14 cellular contexts compared by ENCODE assay signal in the genomic region with DNA sequence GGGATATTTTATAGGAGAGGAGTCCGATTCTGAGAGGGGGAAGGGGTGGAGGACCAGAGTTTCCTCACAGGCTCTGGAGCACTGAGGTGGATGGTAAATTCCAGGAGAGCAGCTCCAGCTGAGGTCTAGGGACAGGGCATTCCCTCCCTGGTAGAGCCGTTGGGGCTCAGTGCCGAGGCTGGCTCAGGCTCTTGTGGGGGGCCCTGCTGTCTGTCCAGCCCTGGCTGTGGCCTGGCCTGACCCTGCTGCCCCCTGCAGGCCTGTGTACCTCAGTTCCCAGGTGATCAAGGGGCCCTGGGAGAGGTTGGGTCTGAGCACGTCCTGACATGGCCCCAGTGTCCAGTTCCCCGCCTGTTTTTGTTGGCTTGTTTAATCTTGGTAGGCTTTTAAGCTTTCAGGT. TPM values are rescaled to one million over a fixed set of nuclear protein-coding genes. Genes with fewer than 3 reads are reported as not detected.
DNase-seq lines count a peak whose midpoint lies in the region; ATAC-seq, FAIRE-seq and TF ChIP-seq lines count a peak whose summit lies in the region.
"Had no signal": no experiment of that assay in that cellular context is flagged by ENCODE, and none has a peak within 500 bp of the region (broad histone marks: within the 10 kb centered on the region; RNA-seq: fewer than 3 reads in every experiment).

No MANE protein-coding gene starts in this region.

- TF ChIP-seq RAD21 in GM12878 (IDR thresholded peaks at IDR 0.05; ENCODE audit: insufficient read depth, low read depth, low read length), result no peak

- no peak overlapping the region for H2BK120ac ChIP-seq in H9 (ENCODE audit: low read depth, low read length, poor library complexity, severe bottlenecking)
- H2BK120ac ChIP-seq in mesenchymal stem cell (ENCODE audit: low read depth, low read length), result no peak overlapping the region

- H4K20me1 ChIP-seq in DND-41 (ENCODE audit: insufficient read depth, low read length), result no peaks in the 10 kb centered on the region; the same call in 1 of the 2 replicates
- no peaks in the 10 kb centered on the region for H4K20me1 ChIP-seq in H9 (ENCODE audit: control insufficient read depth, insufficient read depth, insufficient read length)
- H4K20me1 ChIP-seq in GM12878 (ENCODE audit: control insufficient read depth, insufficient read depth), result no peaks in the 10 kb centered on the region

- H3K4me2 ChIP-seq in DND-41 (ENCODE audit: insufficient read depth, low read length), result no peak overlapping the region
- no peak overlapping the region for H3K4me2 ChIP-seq in H9 (ENCODE audit: insufficient read depth, insufficient read length, low read length)
- H3K4me2 ChIP-seq in GM12878 (ENCODE audit: control insufficient read depth, insufficient read depth), result no peak overlapping the region
- no peak overlapping the region for H3K4me2 ChIP-seq in mesenchymal stem cell (ENCODE audit: low read length, poor library complexity, severe bottlenecking)

- intact Hi-C loops in GM12878 (cut with micrococcal nuclease; ENCODE audit: unreplicated experiment), result no loop called here

- H3K27ac Mint-ChIP-seq in H9, result 0 out of 7 replicates have a peak overlapping the region, but pooled peaks of 1 of the 3 experiments have one; percentile 7

- H2BK20ac ChIP-seq in H9 (ENCODE audit: low read depth, low read length, poor library complexity, severe bottlenecking), result no peak overlapping the region

- TF ChIP-seq POLR2A in GM12878 (IDR thresholded peaks at IDR 0.05; ENCODE audit: low read depth, low read length), result no peak

- RAD21 ChIA-PET in GM12878 (lab: Charles Lee; ENCODE audit: unreplicated experiment), result no interaction called here

- TF ChIP-seq EP300 in GM12878 (IDR thresholded peaks at IDR 0.05; ENCODE audit: borderline replicate concordance in 1 of 2, control insufficient read depth in 1 of 2, low read depth in 2 of 2, low read length in 2 of 2), result no peak

- DNase-seq in DND-41, result no peak
- DNase-seq in H9, result peak; percentile 80
- DNase-seq in GM12878 (ENCODE audit: low read depth, low spot score), result no peak
- DNase-seq in mesenchymal stem cell, result no peak
- DNase-seq in NCI-H1930 (lab: John Stamatoyannopoulos, UW), result no peak
- DNase-seq in amniotic stem cell (lab: John Stamatoyannopoulos, UW), result no peak
- DNase-seq in cerebellar cortex (ENCODE audit: low spot score), result no peak
- DNase-seq: COR-L47; NCI-H1417; spleen; stimulated activated CD8-positive, alpha-beta memory T cell treated with anti-CD3 and anti-CD28 coated beads, Interleukin-4, amount 100 ng/mL, for 48 hours had no signal

- H3K4me1 Mint-ChIP-seq in H9, result peaks cover 22% of the 10 kb centered on the region in 2 experiments

- H3K79me1 ChIP-seq in H9 (ENCODE audit: insufficient read depth, low read depth, low read length, poor library complexity, severe bottlenecking) (no peaks in the 10 kb centered on the region), mesenchymal stem cell (replicated peaks; ENCODE audit: low read length, poor library complexity, severe bottlenecking) (peaks cover 24% of the 10 kb centered on the region)

- FAIRE-seq in GM12878 (lab: Jason Lieb, UNC), result no peak

- no peaks in the 10 kb centered on the region for H3K23me2 ChIP-seq in H9 (ENCODE audit: insufficient read length, low read depth, low read length, poor library complexity, severe bottlenecking)

- H2AK5ac ChIP-seq in H9 (ENCODE audit: insufficient read length, low read length) (no peak overlapping the region), mesenchymal stem cell (ENCODE audit: low read length, severe bottlenecking) (no peak overlapping the region)

- H3K4me3 ChIP-seq in DND-41 (ENCODE audit: low read depth in 1 of 2, low read length in 2 of 2) (no peak overlapping the region), GM12878 (no peak overlapping the region), mesenchymal stem cell (ENCODE audit: insufficient read depth in 1 of 2, low read depth in 1 of 2, low read length in 2 of 2) (peak overlapping the region in 1 of 2 experiments; percentile 14)
- H3K4me3 ChIP-seq: spleen had no signal

- H3K23ac ChIP-seq in H9 (ENCODE audit: insufficient read length, low read depth, low read length), result no peak overlapping the region
- H3K23ac ChIP-seq in mesenchymal stem cell (ENCODE audit: low read length in 2 of 2), result no peak overlapping the region

- H3K4me1 ChIP-seq in DND-41 (ENCODE audit: insufficient read depth, low read length) (no peaks in the 10 kb centered on the region), H9 (ENCODE audit: insufficient read depth, low read length) (no peaks in the 10 kb centered on the region; the same call in 1 of the 2 replicates), GM12878 (ENCODE audit: control insufficient read depth, insufficient read depth, low read length) (no peaks in the 10 kb centered on the region), mesenchymal stem cell (ENCODE audit: control insufficient read depth, insufficient read depth, low read depth, low read length) (no peaks in the 10 kb centered on the region)

- H4K91ac ChIP-seq in H9 (ENCODE audit: insufficient read length, low read depth, low read length), result no peak overlapping the region
- H4K91ac ChIP-seq in mesenchymal stem cell (ENCODE audit: low read length), result no peak overlapping the region

- H3K36me3 ChIP-seq in DND-41 (ENCODE audit: insufficient read depth, low read length) (peaks cover 60% of the 10 kb centered on the region), GM12878 (ENCODE audit: control insufficient read depth in 2 of 2, insufficient read depth in 2 of 2, low read length in 1 of 2) (peaks cover 3 to 4% of the 10 kb centered on the region in 2 experiments; a peak in 3 of 4 replicates), mesenchymal stem cell (ENCODE audit: control insufficient read depth in 1 of 2, insufficient read depth in 2 of 2, low read depth in 1 of 2, low read length in 2 of 2) (peaks cover 34 to 46% of the 10 kb centered on the region in 2 experiments)

- H3K9me3 ChIP-seq in DND-41 (ENCODE audit: insufficient read depth, low read length, severe bottlenecking) (peaks cover 13% of the 10 kb centered on the region), H9 (ENCODE audit: control insufficient read depth, low read depth, low read length) (peaks cover 19% of the 10 kb centered on the region), GM12878 (replicated peaks; ENCODE audit: control insufficient read depth, insufficient read depth, low read length) (no peaks in the 10 kb centered on the region), mesenchymal stem cell (ENCODE audit: control insufficient read depth, low read length) (peaks cover 27% of the 10 kb centered on the region)

- H3K9ac ChIP-seq in DND-41 (ENCODE audit: low read depth, low read length), result no peak overlapping the region
- H3K9ac ChIP-seq in H9 (ENCODE audit: extremely low read depth, insufficient read length, low read length), result no peak overlapping the region
- no peak overlapping the region for H3K9ac ChIP-seq in GM12878 (ENCODE audit: control insufficient read depth, insufficient read depth, low read length)
- no peak overlapping the region for H3K9ac ChIP-seq in mesenchymal stem cell (ENCODE audit: low read length)

- H3K14ac ChIP-seq in H9 (ENCODE audit: insufficient read depth, low read length), result no peak overlapping the region
- peak overlapping the region in 1 of 2 experiments; percentile 45 for H3K14ac ChIP-seq in mesenchymal stem cell (ENCODE audit: low read length in 2 of 2)

- H3K27me3 Mint-ChIP-seq in H9 (ENCODE audit: low read depth), result peaks cover 4% of the 10 kb centered on the region; the same call in 1 of the 2 replicates

- no peak overlapping the region for H4K8ac ChIP-seq in H9 (replicated peaks; ENCODE audit: insufficient read length, low read depth, low read length)
- peak overlapping the region; percentile 23 for H4K8ac ChIP-seq in mesenchymal stem cell (ENCODE audit: low read length)

- no peak overlapping the region for H3T11ph ChIP-seq in H9 (ENCODE audit: low read length)

- H3K27ac ChIP-seq in DND-41 (ENCODE audit: low read length) (no peak overlapping the region), H9 (ENCODE audit: insufficient read length, low read depth, low read length) (no peak overlapping the region), GM12878 (ENCODE audit: control insufficient read depth, insufficient read depth) (no peak overlapping the region), mesenchymal stem cell (ENCODE audit: low read length, poor library complexity, severe bottlenecking) (no peak overlapping the region)
- H3K27ac ChIP-seq: spleen had no signal

- no TSS peak for BruUV-seq in GM12878 (replicated peaks; lab: Mats Ljungman, UMichigan)

- no peak overlapping the region for H3K4me3 Mint-ChIP-seq in H9

- H3K79me2 ChIP-seq in DND-41 (ENCODE audit: insufficient read depth, low read length), result peaks cover 23% of the 10 kb centered on the region
- H3K79me2 ChIP-seq in H9 (ENCODE audit: insufficient read depth, low read length), result no peaks in the 10 kb centered on the region
- no peaks in the 10 kb centered on the region for H3K79me2 ChIP-seq in GM12878 (ENCODE audit: control insufficient read depth, insufficient read depth, low read length)

- POLR2A ChIA-PET in GM12878 (lab: Charles Lee), result no interaction called here

- H3K4ac ChIP-seq in H9 (ENCODE audit: low read depth, low read length) (no peak overlapping the region), mesenchymal stem cell (ENCODE audit: low read depth in 1 of 2, low read length in 2 of 2) (no peak overlapping the region)

- ATAC-seq in DND-41 (ENCODE audit: insufficient read depth, low read depth) (no peak), GM12878 (peak; percentile 61; the same call in 2 of the 3 replicates), HG02852 (IDR thresholded peaks at IDR 0.05; ENCODE audit: unreplicated experiment) (no peak)

- H4K5ac ChIP-seq in H9 (ENCODE audit: insufficient read length, low read depth, low read length), result no peak overlapping the region

- in situ Hi-C loops in GM12878 (cut with MboI), result no loop called here

- no peak overlapping the region for H3K56ac ChIP-seq in H9 (ENCODE audit: insufficient read length, low read depth, low read length)

- WGBS in H9 (ENCODE audit: extremely low coverage, insufficient read length, low lambda C conversion rate), result no CpG with 5 or more reads among the region's 5 CpGs
- 75% methylated on average over 5 of the region's 5 CpGs for WGBS in GM12878 (ENCODE audit: insufficient coverage, insufficient replicate concordance, low lambda C conversion rate, missing lambda C conversion rate)
- 99% methylated on average over 5 of the region's 5 CpGs for WGBS in mesenchymal stem cell

- SMC1A ChIA-PET in GM12878 (lab: Charles Lee; ENCODE audit: uncharacterized antibody, unreplicated experiment), result no interaction called here

- no peaks in the 10 kb centered on the region for H3K27me3 ChIP-seq in DND-41 (ENCODE audit: insufficient read depth, low read length, poor library complexity)
- no peaks in the 10 kb centered on the region for H3K27me3 ChIP-seq in H9 (ENCODE audit: insufficient read depth, low read length)
- no peaks in the 10 kb centered on the region for H3K27me3 ChIP-seq in GM12878 (replicated peaks in 1 of 2; ENCODE audit: control insufficient read depth in 2 of 2, insufficient read depth in 2 of 2, low read length in 1 of 2)
- H3K27me3 ChIP-seq in mesenchymal stem cell (ENCODE audit: control insufficient read depth in 1 of 2, insufficient read depth in 1 of 2, low read length in 2 of 2), result no peaks in the 10 kb centered on the region
- H3K27me3 ChIP-seq: spleen had no signal

- H2BK12ac ChIP-seq in H9 (ENCODE audit: insufficient read length, low read depth, low read length) (no peak overlapping the region), mesenchymal stem cell (ENCODE audit: low read length in 2 of 2) (no peak overlapping the region)

- H2BK5ac ChIP-seq in H9 (ENCODE audit: insufficient read length, low read length) (no peak overlapping the region), mesenchymal stem cell (ENCODE audit: low read depth, low read length, poor library complexity, severe bottlenecking) (no peak overlapping the region)

- H2BK15ac ChIP-seq in H9 (ENCODE audit: low read depth, low read length) (no peak overlapping the region), mesenchymal stem cell (ENCODE audit: low read depth, poor library complexity, severe bottlenecking) (peak overlapping the region; percentile 8)

- TF ChIP-seq CTCF in DND-41 (IDR thresholded peaks at IDR 0.05; ENCODE audit: borderline replicate concordance, extremely low read depth, low read length, poor library complexity, severe bottlenecking) (peak; percentile 26), H9 (conservative IDR thresholded peaks at IDR 0.05) (peak; percentile 59), GM12878 (IDR thresholded peaks at IDR 0.05 in 2 of 3, conservative IDR thresholded peaks at IDR 0.05 in 1 of 3; ENCODE audit: control insufficient read depth in 2 of 3, extremely low read depth in 1 of 3, insufficient read depth in 1 of 3, low read depth in 3 of 3, low read length in 3 of 3) (peak; percentile 13 to 44 (median 16); a peak in 3 of 6 replicates)

- H2AFZ ChIP-seq in DND-41 (ENCODE audit: low read depth, low read length) (no peak overlapping the region), H9 (ENCODE audit: low read length) (no peak overlapping the region), GM12878 (ENCODE audit: control insufficient read depth, low read depth, low read length) (no peak overlapping the region), mesenchymal stem cell (ENCODE audit: low read depth, low read length) (no peak overlapping the region)

- CTCF ChIA-PET in GM12878 (lab: Yijun Ruan, JAX), result interaction anchor here (1.5 kb wide), 1 partner anchor 41 kb away, joined by 6 read pairs; no protein-coding TSS in a partner anchor

- H3K36me3 Mint-ChIP-seq in H9 (ENCODE audit: insufficient read depth in 1 of 3, low read depth in 3 of 3), result peaks cover 61 to 70% (median 70%) of the 10 kb centered on the region in 3 experiments

- H3K9me3 Mint-ChIP-seq in H9, result peaks cover 35 to 38% of the 10 kb centered on the region in 2 experiments

- H3K18ac ChIP-seq in H9 (ENCODE audit: insufficient read length, low read depth, low read length) (no peak overlapping the region), mesenchymal stem cell (ENCODE audit: low read depth in 1 of 2, low read length in 2 of 2) (no peak overlapping the region)

RNA-seq across cellular contexts. Expression of a gene that starts 16.8 kb away (rescaled TPM):
- total RNA-seq in H9 (2021) (0.09 TPM in 1 of 2 replicates, not detected in the other), GM12878 (2014; rRNA removed) (not detected in 2 replicates), GM12878 (2014; rRNA removed; fragmentation: Illumina TruSeq; extraction: Trizol) (not detected in 2 replicates), GM12878 (2021) (not detected in 2 replicates)
- total RNA-seq in GM12878 (2013; cell fraction: nucleolus; rRNA removed), result not detected in 2 replicates
- polyA plus RNA-seq in GM12878 (2011; ENCODE audit: low read depth), result 0.08 TPM
- polyA plus RNA-seq in GM12878 (2011; rRNA removed) (not detected in 2 replicates), GM12878 (2014; fragmentation: Illumina TruSeq; extraction: Trizol) (not detected in 2 replicates), GM12878 (2014; fragmentation: Nextera tagmentation; extraction: Ambion mirVana) (not detected), GM12878 (2014; rRNA removed) (not detected in 2 replicates), GM12878 (2016; fragmentation: Nextera tagmentation; extraction: Ambion mirVana) (under 1 TPM in 1 of 2 experiments, not detected in 1; 0.06 TPM)
- polyA plus RNA-seq in GM12878 (2011; cell fraction: cytosol; rRNA removed), result not detected in 2 replicates
- not detected in 2 replicates for polyA plus RNA-seq in GM12878 (2011; cell fraction: nucleus; rRNA removed)
- 0.03 and 0.11 TPM in 2 replicates for polyA plus RNA-seq in GM12878 (2012)
- not detected in 2 replicates for polyA minus RNA-seq in GM12878 (2011; rRNA and poly(A)+ RNA removed)
- not detected in 2 replicates for polyA minus RNA-seq in GM12878 (2011; cell fraction: cytosol; rRNA and poly(A)+ RNA removed)
- not detected in 2 replicates for polyA minus RNA-seq in GM12878 (2011; cell fraction: nucleus; rRNA and poly(A)+ RNA removed)
- not detected for polyA plus RNA-seq in mesenchymal stem cell (2013, experiment 1 of 2)
- polyA plus RNA-seq in mesenchymal stem cell (2013, experiment 2 of 2), result not detected
- total RNA-seq: activated CD8-positive, alpha-beta memory T cell treated with anti-CD3 and anti-CD28 coated beads for 36 hours; T-helper 2 cell treated with Interferon-gamma antibody and Interleukin-4, amounts not matched to agents 100 ng/mL and 5 ng/mL, for 36 hours had no signal
